ENCODE assay signal across 1 cellular context in genomic region chr18:50183556-50183955, GRCh38.
TF ChIP-seq lines count a peak whose summit lies in the region.

No MANE protein-coding gene starts in this region.

TF ChIP-seq in GM23338, 12 proteins besides CTCF, POLR2A, EP300 and RAD21 (continued from another document):
- TF ChIP-seq ZNF462 (CRISPR knock-in tag; IDR thresholded peaks at IDR 0.05) (no peak), POLR2AphosphoS5 (IDR thresholded peaks at IDR 0.05; ENCODE audit: low read depth) (no peak)
TF ChIP-seq in GM23338: peak in this region for 0.
